ENCODE assay signal across 8 cellular contexts in the genomic region with DNA sequence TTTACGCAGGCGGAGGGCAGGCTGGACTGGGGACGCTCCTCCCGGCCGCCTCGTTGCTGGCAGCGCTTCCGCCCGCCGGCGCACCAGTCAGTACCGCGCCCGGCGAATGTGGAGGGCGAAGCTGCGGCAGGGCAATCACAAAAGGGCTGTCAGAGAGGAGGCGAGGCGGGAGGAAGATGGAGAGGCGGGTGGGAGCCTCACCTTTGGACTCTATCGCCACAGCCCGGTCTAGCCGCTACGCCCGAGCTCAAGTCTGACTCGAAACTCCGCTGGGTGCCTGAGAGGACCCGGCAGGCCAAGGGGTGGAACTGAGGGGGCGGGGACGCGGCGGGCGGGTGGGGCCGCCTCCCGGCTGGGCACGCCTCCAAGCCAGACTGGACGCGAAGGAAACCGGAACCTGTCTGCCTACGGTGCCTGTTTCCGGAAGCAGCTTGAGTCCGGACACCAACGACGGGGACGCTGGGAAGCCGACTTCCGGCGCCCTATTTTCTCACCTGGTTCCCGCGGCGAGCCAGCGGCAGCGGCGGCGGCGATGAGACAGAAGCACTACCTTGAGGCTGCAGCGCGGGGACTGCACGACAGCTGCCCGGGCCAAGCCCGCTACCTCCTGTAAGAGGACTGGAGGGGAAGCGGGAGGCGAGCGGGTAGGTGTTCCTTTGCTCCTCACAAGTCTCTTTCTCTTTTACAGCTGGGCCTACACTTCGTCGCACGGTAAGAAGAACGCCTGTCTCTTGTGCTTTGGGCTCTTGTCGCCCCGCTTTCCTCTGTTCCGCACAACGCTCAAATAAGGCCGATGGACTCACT.
DNase-seq lines count a peak whose midpoint lies in the region; ATAC-seq and TF ChIP-seq lines count a peak whose summit lies in the region.

A gene (plus strand): TSS at position 483 of the 804 bp plus-strand sequence.

- under 1% methylated on average over 73 of the region's 73 CpGs for WGBS in liver

- peaks cover 3 to 19% (median 12%) of the 10 kb centered on the region in 4 donors for H3K36me3 ChIP-seq in liver (ENCODE audit: control insufficient read depth in 4 of 4, insufficient read depth in 3 of 4, low read depth in 1 of 4, low read length in 3 of 4)

- peaks cover 5 to 23% (median 11%) of the 10 kb centered on the region in 4 donors for H3K4me1 ChIP-seq in liver (ENCODE audit: control insufficient read depth in 4 of 4, insufficient read depth in 4 of 4, low read length in 3 of 4)

- TF ChIP-seq CTCF in C4-2B (conservative IDR thresholded peaks at IDR 0.05) (no peak), liver (IDR thresholded peaks at IDR 0.05; ENCODE audit: low read depth, low read length, missing input control) (no peak)

- peak in 1 of 2 donors; percentile 29 for TF ChIP-seq RAD21 in liver (IDR thresholded peaks at IDR 0.05)

- H3K9ac ChIP-seq in liver (ENCODE audit: low read depth in 1 of 2, low read length in 2 of 2) = peak within 1 kb of the TSS; percentile 93 to 98

- H3K27me3 ChIP-seq in liver (ENCODE audit: control insufficient read depth in 4 of 4, insufficient read depth in 4 of 4, low read length in 3 of 4) = no peaks in the 10 kb centered on the region

- DNase-seq in NCI-H69 (lab: John Stamatoyannopoulos, UW) (peak; percentile 100), dermis blood vessel endothelial cell (peak; percentile 94)
- peak; percentile 88 to 94 for DNase-seq in activated CD4-positive, alpha-beta T cell treated with anti-CD3 and anti-CD28 coated beads, Interleukin-2, amount 50 U/mL, for 24 hours (ENCODE audit: low read depth in 1 of 2, low spot score in 1 of 2)
- peak; percentile 92 for DNase-seq in stimulated activated CD4-positive, alpha-beta T cell treated with anti-CD3 and anti-CD28 coated beads, Interleukin-4, amount 100 ng/mL, for 1 hour

- H3K4me3 ChIP-seq in liver (ENCODE audit: low read depth in 1 of 3, low read length in 3 of 3) = peak within 1 kb of the TSS; percentile 73 to 99 (median 82)

- peak within 1 kb of the TSS; percentile 76 for H3K27ac ChIP-seq in C4-2B
- peak within 1 kb of the TSS; percentile 86 to 88 for H3K27ac ChIP-seq in liver (ENCODE audit: low read depth in 1 of 2, low read length in 2 of 2)

- H3K9me3 ChIP-seq in liver (ENCODE audit: control insufficient read depth in 4 of 4, low read length in 3 of 4) = no peaks in the 10 kb centered on the region

- ATAC-seq in GM19372 (IDR thresholded peaks at IDR 0.05; ENCODE audit: low read depth, unreplicated experiment) (peak; percentile 87), HG03521 (IDR thresholded peaks at IDR 0.05; ENCODE audit: unreplicated experiment) (peak; percentile 90)

TF ChIP-seq in liver, 16 proteins besides CTCF, POLR2A, EP300 and RAD21:
- TF ChIP-seq YY1 (IDR thresholded peaks at IDR 0.05) = peak; percentile 59
- peak in 1 of 2 donors; percentile 26 for TF ChIP-seq JUND (IDR thresholded peaks at IDR 0.05)
- TF ChIP-seq, protein P1, sequence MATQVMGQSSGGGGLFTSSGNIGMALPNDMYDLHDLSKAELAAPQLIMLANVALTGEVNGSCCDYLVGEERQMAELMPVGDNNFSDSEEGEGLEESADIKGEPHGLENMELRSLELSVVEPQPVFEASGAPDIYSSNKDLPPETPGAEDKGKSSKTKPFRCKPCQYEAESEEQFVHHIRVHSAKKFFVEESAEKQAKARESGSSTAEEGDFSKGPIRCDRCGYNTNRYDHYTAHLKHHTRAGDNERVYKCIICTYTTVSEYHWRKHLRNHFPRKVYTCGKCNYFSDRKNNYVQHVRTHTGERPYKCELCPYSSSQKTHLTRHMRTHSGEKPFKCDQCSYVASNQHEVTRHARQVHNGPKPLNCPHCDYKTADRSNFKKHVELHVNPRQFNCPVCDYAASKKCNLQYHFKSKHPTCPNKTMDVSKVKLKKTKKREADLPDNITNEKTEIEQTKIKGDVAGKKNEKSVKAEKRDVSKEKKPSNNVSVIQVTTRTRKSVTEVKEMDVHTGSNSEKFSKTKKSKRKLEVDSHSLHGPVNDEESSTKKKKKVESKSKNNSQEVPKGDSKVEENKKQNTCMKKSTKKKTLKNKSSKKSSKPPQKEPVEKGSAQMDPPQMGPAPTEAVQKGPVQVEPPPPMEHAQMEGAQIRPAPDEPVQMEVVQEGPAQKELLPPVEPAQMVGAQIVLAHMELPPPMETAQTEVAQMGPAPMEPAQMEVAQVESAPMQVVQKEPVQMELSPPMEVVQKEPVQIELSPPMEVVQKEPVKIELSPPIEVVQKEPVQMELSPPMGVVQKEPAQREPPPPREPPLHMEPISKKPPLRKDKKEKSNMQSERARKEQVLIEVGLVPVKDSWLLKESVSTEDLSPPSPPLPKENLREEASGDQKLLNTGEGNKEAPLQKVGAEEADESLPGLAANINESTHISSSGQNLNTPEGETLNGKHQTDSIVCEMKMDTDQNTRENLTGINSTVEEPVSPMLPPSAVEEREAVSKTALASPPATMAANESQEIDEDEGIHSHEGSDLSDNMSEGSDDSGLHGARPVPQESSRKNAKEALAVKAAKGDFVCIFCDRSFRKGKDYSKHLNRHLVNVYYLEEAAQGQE (IDR thresholded peaks at IDR 0.05) = peak; percentile 84
- TF ChIP-seq HNF4G (IDR thresholded peaks at IDR 0.05) = peak; percentile 44
- TF ChIP-seq NR2F2 (IDR thresholded peaks at IDR 0.05) = no peak
- TF ChIP-seq, protein P2, sequence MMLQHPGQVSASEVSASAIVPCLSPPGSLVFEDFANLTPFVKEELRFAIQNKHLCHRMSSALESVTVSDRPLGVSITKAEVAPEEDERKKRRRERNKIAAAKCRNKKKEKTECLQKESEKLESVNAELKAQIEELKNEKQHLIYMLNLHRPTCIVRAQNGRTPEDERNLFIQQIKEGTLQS (IDR thresholded peaks at IDR 0.05) = no peak
- TF ChIP-seq HNF4A (conservative IDR thresholded peaks at IDR 0.05) = peak; percentile 71 to 73
- TF ChIP-seq FOXA2 (IDR thresholded peaks at IDR 0.05) = no peak
- TF ChIP-seq, protein P3, sequence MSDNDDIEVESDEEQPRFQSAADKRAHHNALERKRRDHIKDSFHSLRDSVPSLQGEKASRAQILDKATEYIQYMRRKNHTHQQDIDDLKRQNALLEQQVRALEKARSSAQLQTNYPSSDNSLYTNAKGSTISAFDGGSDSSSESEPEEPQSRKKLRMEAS (IDR thresholded peaks at IDR 0.05) = peak; percentile 71
- TF ChIP-seq SP1 (IDR thresholded peaks at IDR 0.05) = peak; percentile 72
- TF ChIP-seq TAF1 (conservative IDR thresholded peaks at IDR 0.05) = peak; percentile 54
- peak; percentile 98 for TF ChIP-seq GABPA (IDR thresholded peaks at IDR 0.05 in 1 of 2, conservative IDR thresholded peaks at IDR 0.05 in 1 of 2)
- TF ChIP-seq, protein P4, sequence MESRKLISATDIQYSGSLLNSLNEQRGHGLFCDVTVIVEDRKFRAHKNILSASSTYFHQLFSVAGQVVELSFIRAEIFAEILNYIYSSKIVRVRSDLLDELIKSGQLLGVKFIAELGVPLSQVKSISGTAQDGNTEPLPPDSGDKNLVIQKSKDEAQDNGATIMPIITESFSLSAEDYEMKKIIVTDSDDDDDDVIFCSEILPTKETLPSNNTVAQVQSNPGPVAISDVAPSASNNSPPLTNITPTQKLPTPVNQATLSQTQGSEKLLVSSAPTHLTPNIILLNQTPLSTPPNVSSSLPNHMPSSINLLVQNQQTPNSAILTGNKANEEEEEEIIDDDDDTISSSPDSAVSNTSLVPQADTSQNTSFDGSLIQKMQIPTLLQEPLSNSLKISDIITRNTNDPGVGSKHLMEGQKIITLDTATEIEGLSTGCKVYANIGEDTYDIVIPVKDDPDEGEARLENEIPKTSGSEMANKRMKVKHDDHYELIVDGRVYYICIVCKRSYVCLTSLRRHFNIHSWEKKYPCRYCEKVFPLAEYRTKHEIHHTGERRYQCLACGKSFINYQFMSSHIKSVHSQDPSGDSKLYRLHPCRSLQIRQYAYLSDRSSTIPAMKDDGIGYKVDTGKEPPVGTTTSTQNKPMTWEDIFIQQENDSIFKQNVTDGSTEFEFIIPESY (IDR thresholded peaks at IDR 0.05) = peak; percentile 30
- TF ChIP-seq FOXA1 (IDR thresholded peaks at IDR 0.05) = no peak
- TF ChIP-seq RXRA (IDR thresholded peaks at IDR 0.05) = peak; percentile 32 to 36
- peak; percentile 76 to 85 for TF ChIP-seq EGR1 (IDR thresholded peaks at IDR 0.05; ENCODE audit: low read depth in 2 of 2)

Comparison
In these comparisons a context has a peak if more than half of its experiments do, and no peak if none do; other contexts are left out.
1. Peak in every context shown above with its lines: DNase-seq, ATAC-seq, H3K4me3 ChIP-seq and H3K27ac ChIP-seq.